ENCODE assay signal across 8 cellular contexts in genomic region chr20:45946149-45946970, GRCh38. TPM values are rescaled to one million over a fixed set of nuclear protein-coding genes. Genes with fewer than 3 reads are reported as not detected.
DNase-seq lines count a peak whose midpoint lies in the region; ATAC-seq and FAIRE-seq lines count a peak whose summit lies in the region.

No MANE protein-coding gene starts in this region.

- H3K27me3 Mint-ChIP-seq in T-helper 17 cell: no peaks in the 10 kb centered on the region

- H3K27me3 ChIP-seq in small intestine (ENCODE audit: control insufficient read depth in 2 of 2, insufficient read depth in 2 of 2, low read length in 2 of 2): no peaks in the 10 kb centered on the region

- H3K4me1 ChIP-seq in small intestine (ENCODE audit: control insufficient read depth in 2 of 2, insufficient read depth in 1 of 2, low read depth in 1 of 2, low read length in 1 of 2): no peaks in the 10 kb centered on the region

- H3K36me3 ChIP-seq in small intestine (ENCODE audit: control insufficient read depth in 2 of 2, insufficient read depth in 2 of 2, low read length in 2 of 2): peaks cover 9 to 29% of the 10 kb centered on the region in 2 donors

- no peak overlapping the region for H3K4me3 ChIP-seq in small intestine (ENCODE audit: low read depth in 1 of 2, low read length in 2 of 2)

- ATAC-seq in GM18511 (IDR thresholded peaks at IDR 0.05; ENCODE audit: unreplicated experiment) (peak; percentile 79), T-helper 17 cell (peak; percentile 52), esophagus mucosa (peak; percentile 68), GM19328 (IDR thresholded peaks at IDR 0.05; ENCODE audit: unreplicated experiment) (no peak), HG03139 (IDR thresholded peaks at IDR 0.05; ENCODE audit: unreplicated experiment) (no peak), HG02610 (IDR thresholded peaks at IDR 0.05; ENCODE audit: unreplicated experiment) (no peak)

- WGBS in small intestine, 3 donors: 79 to 87% (median 83%) methylated on average over 20 of the region's 20 CpGs

- no peaks in the 10 kb centered on the region for H3K36me3 Mint-ChIP-seq in T-helper 17 cell (ENCODE audit: low read depth)

- no peak overlapping the region for H3K4me3 Mint-ChIP-seq in T-helper 17 cell

- H3K9me3 ChIP-seq in T-helper 17 cell (ENCODE audit: control insufficient read depth, low read length, poor library complexity, severe bottlenecking): no peaks in the 10 kb centered on the region
- H3K9me3 ChIP-seq in small intestine (ENCODE audit: control insufficient read depth, low read depth): no peaks in the 10 kb centered on the region

- peaks cover 10% of the 10 kb centered on the region for H3K4me1 Mint-ChIP-seq in T-helper 17 cell

- DNase-seq in T-helper 17 cell: no peak
- peak; percentile 54 for DNase-seq in small intestine
- DNase-seq in NCI-H2196 (lab: John Stamatoyannopoulos, UW; ENCODE audit: unreplicated experiment): no peak

- FAIRE-seq in small intestine (lab: Jason Lieb, UNC): no peak

- H3K27ac Mint-ChIP-seq in T-helper 17 cell: peak overlapping the region; percentile 77

- H3K27ac ChIP-seq in small intestine (ENCODE audit: low read depth in 1 of 2, low read length in 1 of 2): peak overlapping the region in 1 of 2 donors; percentile 38

RNA-seq across cellular contexts. Expression of gene PCIF1, which starts 11.9 kb away (rescaled TPM):
- total RNA-seq in T-helper 17 cell (10 to 100 TPM; 72.4 to 73.7 TPM), esophagus mucosa (19.0 TPM)
- polyA plus RNA-seq in small intestine: 10 to 100 TPM; 16.1 to 30.0 (median 25.5) TPM

RNA-seq across cellular contexts. Expression of gene ZNF335, which starts 25.6 kb away (rescaled TPM):
- 100 to 1,000 TPM in 1 of 2 donors, 10 to 100 TPM in 1; 95.1 to 129 TPM for total RNA-seq in T-helper 17 cell
- 9.6 TPM for total RNA-seq in esophagus mucosa
- 10 to 100 TPM; 10.7 to 20.8 (median 14.1) TPM for polyA plus RNA-seq in small intestine

RNA-seq across cellular contexts. Expression of gene PLTP, which starts 34.4 kb away (rescaled TPM):
- total RNA-seq in T-helper 17 cell (1 to 10 TPM in 1 of 2 donors, not detected in 1; 1.5 TPM), esophagus mucosa (46.7 TPM)
- 10 to 100 TPM in 2 of 3 donors, 1 to 10 TPM in 1; 2.0 to 67.4 (median 16.5) TPM for polyA plus RNA-seq in small intestine

RNA-seq across cellular contexts. Expression of gene CTSA, which starts 55.2 kb away (rescaled TPM):
- total RNA-seq in T-helper 17 cell (100 to 1,000 TPM; 121 to 200 TPM), esophagus mucosa (57.4 TPM)
- 100 to 1,000 TPM in 2 of 3 donors, 10 to 100 TPM in 1; 78.9 to 116 (median 114) TPM for polyA plus RNA-seq in small intestine

RNA-seq across cellular contexts. Expression of gene NEURL2, which starts 55.4 kb away (rescaled TPM):
- total RNA-seq in T-helper 17 cell: 1 to 10 TPM; 1.5 to 2.1 TPM
- 1.9 TPM for total RNA-seq in esophagus mucosa
- 1 to 10 TPM; 2.9 to 4.2 (median 3.8) TPM for polyA plus RNA-seq in small intestine

Comparison
In these comparisons a context has a peak if more than half of its experiments do, and no peak if none do; other contexts are left out.
1. ATAC-seq: peak in GM18511 (single experiment), T-helper 17 cell (single experiment) and esophagus mucosa (single experiment); none in GM19328 (single experiment), HG03139 (single experiment) and HG02610 (single experiment).
2. RNA of gene PLTP, which starts 34.4 kb away (total RNA-seq): 46.7 TPM in esophagus mucosa (single experiment); 1.5 TPM in T-helper 17 cell; every median in the first group is over 10 times any median in the second.